Comparison of ENCODE assay signal across 10 cellular contexts in genomic region chr18:12287684-12288405, GRCh38.
A peak's percentile ranks its signal among the peaks of the same experiment; 100 is the strongest.
DNase-seq lines count a peak whose midpoint lies in the region; ATAC-seq and TF ChIP-seq lines count a peak whose summit lies in the region.
"Had no signal": no experiment of that assay in that cellular context is flagged by ENCODE, and none has a peak within 500 bp of the region (broad histone marks: within the 10 kb centered on the region; RNA-seq: fewer than 3 reads in every experiment).

No MANE protein-coding gene starts in this region.

- peaks cover 68% of the 10 kb centered on the region for H3K27me3 Mint-ChIP-seq in stimulated activated naive CD8-positive, alpha-beta T cell treated with anti-CD3 and anti-CD28 coated beads, Interleukin-15, amount 100 ng/mL, for 72 hours

- peak overlapping the region in 1 of 2 donors; percentile 50 for H3K4me3 Mint-ChIP-seq in stimulated activated naive CD8-positive, alpha-beta T cell treated with anti-CD3 and anti-CD28 coated beads, Interleukin-15, amount 100 ng/mL, for 72 hours
- H3K4me3 Mint-ChIP-seq: T-helper 1 cell treated with Interleukin-12 subunit alpha and Interleukin-12 subunit beta and Interleukin-4 antibody, amounts not matched to agents 30 μg/mL and 1 μg/mL, for 36 hours had no signal

- H3K9me3 Mint-ChIP-seq in stimulated activated naive CD8-positive, alpha-beta T cell treated with anti-CD3 and anti-CD28 coated beads, Interleukin-15, amount 100 ng/mL, for 72 hours: no peaks in the 10 kb centered on the region
- H3K9me3 Mint-ChIP-seq: T-helper 1 cell treated with Interleukin-12 subunit alpha and Interleukin-12 subunit beta and Interleukin-4 antibody, amounts not matched to agents 30 μg/mL and 1 μg/mL, for 36 hours had no signal

- peak; percentile 37 for ATAC-seq in stimulated activated naive CD8-positive, alpha-beta T cell treated with anti-CD3 and anti-CD28 coated beads, Interleukin-15, amount 100 ng/mL, for 72 hours
- ATAC-seq in HG02885 (IDR thresholded peaks at IDR 0.05; ENCODE audit: poor library complexity, unreplicated experiment): no peak

- peak in 2 of 3 experiments; percentile 36 to 52 for DNase-seq in NCI-H1417 (lab: John Stamatoyannopoulos, UW)
- no peak for DNase-seq in NCI-H1417 treated with DMSO at 0.1 percent for 48 hours (lab: John Stamatoyannopoulos, UW)
- peak; percentile 81 to 93 for DNase-seq in cardiac fibroblast (ENCODE audit: low read depth in 2 of 2)
- peak; percentile 82 for DNase-seq in kidney glomerular epithelial cell (lab: John Stamatoyannopoulos, UW)
- DNase-seq in stimulated activated naive CD8-positive, alpha-beta T cell treated with anti-CD3 and anti-CD28 coated beads, Interleukin-15, amount 100 ng/mL, for 72 hours: peak in 1 of 2 donors; percentile 13
- no peak for DNase-seq in activated naive CD4-positive, alpha-beta T cell treated with Interleukin-2 at 50 U/mL for 16 hours
- no peak for DNase-seq in GM13976 (ENCODE audit: low spot score)

- peak overlapping the region; percentile 51 to 53 for H3K4me3 ChIP-seq in cardiac fibroblast (replicated peaks in 1 of 2; ENCODE audit: low read depth in 2 of 2, low read length in 2 of 2)
- H3K4me3 ChIP-seq: BLaER1 had no signal

- H3K27ac Mint-ChIP-seq in stimulated activated naive CD8-positive, alpha-beta T cell treated with anti-CD3 and anti-CD28 coated beads, Interleukin-15, amount 100 ng/mL, for 72 hours: no peak overlapping the region
- H3K27ac Mint-ChIP-seq: T-helper 1 cell treated with Interleukin-12 subunit alpha and Interleukin-12 subunit beta and Interleukin-4 antibody, amounts not matched to agents 30 μg/mL and 1 μg/mL, for 36 hours had no signal

- no peak for TF ChIP-seq CTCF in cardiac fibroblast (IDR thresholded peaks at IDR 0.05; ENCODE audit: low read depth, low read length)
- TF ChIP-seq CTCF in GM13976 (IDR thresholded peaks at IDR 0.05; ENCODE audit: borderline replicate concordance, control extremely low read depth, extremely low read depth, insufficient read depth, missing control alignments): no peak

- H3K4me1 Mint-ChIP-seq in stimulated activated naive CD8-positive, alpha-beta T cell treated with anti-CD3 and anti-CD28 coated beads, Interleukin-15, amount 100 ng/mL, for 72 hours: peaks cover 9% of the 10 kb centered on the region

- in situ Hi-C loops in GM13976 (cut with MboI; ENCODE audit: low sequenced_read_pairs, unreplicated experiment): no loop called here

Comparison
In these comparisons a context has a peak if more than half of its experiments do, and no peak if none do; other contexts are left out.
1. DNase-seq: peak in NCI-H1417 (2 of 3), cardiac fibroblast (2 of 2) and kidney glomerular epithelial cell (single experiment); none in NCI-H1417 treated with DMSO at 0.1 percent for 48 hours (single experiment), activated naive CD4-positive, alpha-beta T cell treated with Interleukin-2 at 50 U/mL for 16 hours (single experiment) and GM13976 (single experiment).